In the genomic region with DNA sequence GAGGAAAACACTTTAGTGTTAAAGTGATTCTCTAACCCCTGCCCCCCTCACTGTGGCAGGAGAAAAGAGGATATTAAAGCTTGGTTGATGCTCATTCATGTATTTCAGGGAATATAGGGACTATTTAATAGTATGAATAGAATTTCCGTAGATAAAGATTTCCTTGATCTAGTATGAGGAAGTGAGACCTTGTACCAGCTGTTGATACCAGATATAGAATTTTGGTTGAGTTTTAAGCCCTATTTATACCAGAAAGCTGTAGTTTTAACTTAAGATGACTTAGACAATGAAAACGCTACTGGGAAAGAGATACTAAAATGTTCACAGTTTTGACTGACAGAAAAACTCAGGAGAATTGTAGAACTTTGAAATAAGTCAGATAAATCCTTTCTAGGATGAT, we compare ENCODE assay signal across 25 cellular contexts.
A peak's percentile ranks its signal among the peaks of the same experiment; 100 is the strongest.
DNase-seq lines count a peak whose midpoint lies in the region; ATAC-seq and TF ChIP-seq lines count a peak whose summit lies in the region.
"Had no signal": no experiment of that assay in that cellular context is flagged by ENCODE, and none has a peak within 500 bp of the region (broad histone marks: within the 10 kb centered on the region; RNA-seq: fewer than 3 reads in every experiment).

No MANE protein-coding gene starts in this region.

- H3K4me1 Mint-ChIP-seq in progenitor cell of endocrine pancreas (ENCODE audit: low read depth): peaks cover 6% of the 10 kb centered on the region
- H3K4me1 Mint-ChIP-seq: activated naive CD8-positive, alpha-beta T cell treated with anti-CD3 and anti-CD28 coated beads for 36 hours; natural killer cell had no signal

- H3K4me3 Mint-ChIP-seq in progenitor cell of endocrine pancreas (ENCODE audit: low read depth): no peak overlapping the region
- H3K4me3 Mint-ChIP-seq: activated naive CD8-positive, alpha-beta T cell treated with anti-CD3 and anti-CD28 coated beads for 36 hours; natural killer cell; T-helper 1 cell treated with Interleukin-12 subunit alpha and Interleukin-12 subunit beta and Interleukin-4 antibody, amounts not matched to agents 30 μg/mL and 1 μg/mL, for 36 hours had no signal

- no peaks in the 10 kb centered on the region for H3K27me3 Mint-ChIP-seq in progenitor cell of endocrine pancreas
- H3K27me3 Mint-ChIP-seq: activated naive CD8-positive, alpha-beta T cell treated with anti-CD3 and anti-CD28 coated beads for 36 hours had no signal

- TF ChIP-seq CTCF in progenitor cell of endocrine pancreas (IDR thresholded peaks at IDR 0.05; ENCODE audit: unreplicated experiment): no peak

- peak; percentile 5 for DNase-seq in OCI-M1 (lab: John Stamatoyannopoulos, UW)
- no peak for DNase-seq in progenitor cell of endocrine pancreas (ENCODE audit: low spot score, unreplicated experiment)
- no peak for DNase-seq in hypothalamus (lab: John Stamatoyannopoulos, UW)
- no peak for DNase-seq in foreskin melanocyte
- no peak for DNase-seq in NCI-H2196 treated with DMSO at 0.1 percent for 48 hours (lab: John Stamatoyannopoulos, UW; ENCODE audit: unreplicated experiment)
- DNase-seq: activated CD4-positive, alpha-beta T cell treated with anti-CD3 and anti-CD28 coated beads for 48 hours; activated effector memory CD4-positive, alpha-beta T cell treated with Interleukin-2 at 50 U/mL for 16 hours; activated naive CD8-positive, alpha-beta T cell treated with anti-CD3 and anti-CD28 coated beads for 36 hours; activated T-cell treated with anti-CD3 and anti-CD28 coated beads, Interleukin-2, amount 50 U/mL, for 1 hour; anterior cingulate cortex; COR-L47; GDM1; hippocampal formation; left cardiac atrium; natural killer cell; NCI-H1048; NCI-H446 treated with DMSO at 0.1 percent for 48 hours; occipital lobe; stimulated activated CD4-positive, alpha-beta T cell treated with anti-CD3 and anti-CD28 coated beads, Interleukin-4, amount 100 ng/mL, for 24 hours; trophoblast cell had no signal

- peaks cover 6% of the 10 kb centered on the region for H3K9me3 Mint-ChIP-seq in progenitor cell of endocrine pancreas (ENCODE audit: low read depth)
- H3K9me3 Mint-ChIP-seq: activated naive CD8-positive, alpha-beta T cell treated with anti-CD3 and anti-CD28 coated beads for 36 hours; natural killer cell; T-helper 1 cell treated with Interleukin-12 subunit alpha and Interleukin-12 subunit beta and Interleukin-4 antibody, amounts not matched to agents 30 μg/mL and 1 μg/mL, for 36 hours had no signal

- H3K36me3 Mint-ChIP-seq in progenitor cell of endocrine pancreas (ENCODE audit: insufficient read depth): peaks cover 4% of the 10 kb centered on the region
- H3K36me3 Mint-ChIP-seq: activated naive CD8-positive, alpha-beta T cell treated with anti-CD3 and anti-CD28 coated beads for 36 hours; natural killer cell had no signal

- H3K27ac Mint-ChIP-seq in progenitor cell of endocrine pancreas: peak overlapping the region; percentile 59
- H3K27ac Mint-ChIP-seq: activated naive CD8-positive, alpha-beta T cell treated with anti-CD3 and anti-CD28 coated beads for 36 hours; natural killer cell; T-helper 1 cell treated with Interleukin-12 subunit alpha and Interleukin-12 subunit beta and Interleukin-4 antibody, amounts not matched to agents 30 μg/mL and 1 μg/mL, for 36 hours had no signal

- ATAC-seq in GM18511 (IDR thresholded peaks at IDR 0.05; ENCODE audit: unreplicated experiment): peak; percentile 69
- ATAC-seq in HG03354 (IDR thresholded peaks at IDR 0.05; ENCODE audit: poor library complexity, severe bottlenecking, unreplicated experiment): peak; percentile 69
- ATAC-seq: gastroesophageal sphincter, HepG2, left cardiac atrium, natural killer cell had no signal
